9 cellular contexts compared by ENCODE assay signal in genomic region chr7:129553861-129554530, GRCh38. TPM values are rescaled to one million over a fixed set of nuclear protein-coding genes. Genes with fewer than 3 reads are reported as not detected.
DNase-seq lines count a peak whose midpoint lies in the region; ATAC-seq and TF ChIP-seq lines count a peak whose summit lies in the region.
"Had no signal": no experiment of that assay in that cellular context is flagged by ENCODE, and none has a peak within 500 bp of the region (broad histone marks: within the 10 kb centered on the region; RNA-seq: fewer than 3 reads in every experiment).

No MANE protein-coding gene starts in this region.

- no peaks in the 10 kb centered on the region for H4K20me1 ChIP-seq in SK-N-SH (ENCODE audit: insufficient read depth)

- no peaks in the 10 kb centered on the region for H3K9me2 ChIP-seq in SK-N-SH

- peaks cover 0 to 7% of the 10 kb centered on the region in 2 experiments; a peak in 1 of 4 replicates for H3K4me1 ChIP-seq in SK-N-SH (ENCODE audit: control insufficient read depth in 1 of 2, insufficient read depth in 2 of 2, low read depth in 1 of 2, low read length in 1 of 2)
- H3K4me1 ChIP-seq: Peyer's patch had no signal

- CTCF ChIA-PET in SK-N-SH (lab: Yijun Ruan, JAX): interaction anchor here (0.6 to 3.5 kb wide), 5 partner anchors 19 to 335 kb away, joined by 3 to 11 read pairs (median 3); no protein-coding TSS in a partner anchor

- no peaks in the 10 kb centered on the region for H3K36me3 ChIP-seq in SK-N-SH (replicated peaks in 1 of 2; ENCODE audit: control insufficient read depth in 1 of 2, insufficient read depth in 2 of 2, low read length in 1 of 2)
- H3K36me3 ChIP-seq: Peyer's patch had no signal

- peak overlapping the region; percentile 11; the same call in 1 of the 2 replicates for H3K4me2 ChIP-seq in SK-N-SH

- no peak; a peak in 1 of 4 replicates for TF ChIP-seq EP300 in SK-N-SH (IDR thresholded peaks at IDR 0.05; ENCODE audit: borderline replicate concordance in 1 of 2, low read depth in 1 of 2, low read length in 1 of 2)

- no peaks in the 10 kb centered on the region for H3K9me3 ChIP-seq in SK-N-SH
- H3K9me3 ChIP-seq: Peyer's patch had no signal

- no peak for ATAC-seq in HG02973 (IDR thresholded peaks at IDR 0.05; ENCODE audit: unreplicated experiment)
- ATAC-seq in GM18909 (IDR thresholded peaks at IDR 0.05; ENCODE audit: poor library complexity, unreplicated experiment): no peak

- no peak for TF ChIP-seq CTCF in SK-N-SH (IDR thresholded peaks at IDR 0.05)

- WGBS in SK-N-SH (ENCODE audit: low lambda C conversion rate): 52% methylated on average over 17 of the region's 17 CpGs

- no peak for TF ChIP-seq RAD21 in SK-N-SH (IDR thresholded peaks at IDR 0.05; ENCODE audit: low read length)

- H3F3A ChIP-seq in SK-N-SH (replicated peaks; ENCODE audit: insufficient read depth): no peaks in the 10 kb centered on the region

- H3K4me3 ChIP-seq in SK-N-SH (ENCODE audit: low read depth in 2 of 2, low read length in 1 of 2): peak overlapping the region in 1 of 2 experiments; percentile 7; a peak in 1 of 4 replicates
- H3K4me3 ChIP-seq: Peyer's patch had no signal

- no peaks in the 10 kb centered on the region for H3K27me3 ChIP-seq in SK-N-SH (ENCODE audit: insufficient read depth)
- H3K27me3 ChIP-seq: Peyer's patch had no signal

- DNase-seq in activated gamma-delta T cell treated with Interleukin-2 at 50 U/mL for 16 hours (peak; percentile 45), activated gamma-delta T cell (lab: John Stamatoyannopoulos, UW) (no peak), SK-N-SH (no peak), astrocyte of the hippocampus (ENCODE audit: low read depth, low spot score) (peak; percentile 46), mesenteric fat pad (ENCODE audit: low spot score) (no peak)
- peak; percentile 26 to 40 for DNase-seq in stimulated activated CD4-positive, alpha-beta T cell treated with anti-CD3 and anti-CD28 coated beads, Interleukin-4, amount 100 ng/mL, for 48 hours (ENCODE audit: low read depth in 2 of 2)

- no peak overlapping the region for H2AFZ ChIP-seq in SK-N-SH (ENCODE audit: low read depth)

- no peak overlapping the region for H3K27ac ChIP-seq in SK-N-SH (ENCODE audit: low read depth in 2 of 2, low read length in 1 of 2)
- H3K27ac ChIP-seq: Peyer's patch had no signal

- no peaks in the 10 kb centered on the region for H3K79me2 ChIP-seq in SK-N-SH (ENCODE audit: insufficient read depth)

- POLR2A ChIA-PET in SK-N-SH (lab: Yijun Ruan, JAX): no interaction called here

- no peak overlapping the region for H3K9ac ChIP-seq in SK-N-SH

TF ChIP-seq in SK-N-SH, 30 proteins besides CTCF, POLR2A, EP300 and RAD21:
- TF ChIP-seq NFIC (IDR thresholded peaks at IDR 0.05; ENCODE audit: borderline replicate concordance): peak; percentile 54; the same call in 1 of the 2 replicates
- peak; percentile 37; the same call in 1 of the 2 replicates for TF ChIP-seq USF1 (IDR thresholded peaks at IDR 0.05; ENCODE audit: borderline replicate concordance, low read depth)
- TF ChIP-seq MAX (IDR thresholded peaks at IDR 0.05; ENCODE audit: low read depth): no peak
TF ChIP-seq in SK-N-SH: peak in this region for 2.

RNA-seq across cellular contexts. Expression of gene SMKR1, which starts 51.7 kb away (rescaled TPM):
- polyA plus RNA-seq in SK-N-SH (2012; rRNA removed): 5.8 and 8.1 TPM in 2 replicates
- polyA plus RNA-seq in SK-N-SH (2012; cell fraction: cytosol; rRNA removed): 10.6 and 12.8 TPM in 2 replicates
- polyA plus RNA-seq in SK-N-SH (2012; cell fraction: nucleus; rRNA removed): 3.7 and 3.9 TPM in 2 replicates
- total RNA-seq in mesenteric fat pad: not detected

RNA-seq across cellular contexts. Expression of gene NRF1, which starts 57.5 kb away (rescaled TPM):
- polyA plus RNA-seq in SK-N-SH (2012; rRNA removed): 10.9 and 16.9 TPM in 2 replicates
- 6.8 and 10.2 TPM in 2 replicates for polyA plus RNA-seq in SK-N-SH (2012; cell fraction: cytosol; rRNA removed)
- 34.0 and 53.6 TPM in 2 replicates for polyA plus RNA-seq in SK-N-SH (2012; cell fraction: nucleus; rRNA removed)
- total RNA-seq in mesenteric fat pad: 16.2 TPM

Comparison
In these comparisons a context has a peak if more than half of its experiments do, and no peak if none do; other contexts are left out.
1. DNase-seq: peak in activated gamma-delta T cell treated with Interleukin-2 at 50 U/mL for 16 hours (single experiment), astrocyte of the hippocampus (single experiment) and stimulated activated CD4-positive, alpha-beta T cell treated with anti-CD3 and anti-CD28 coated beads, Interleukin-4, amount 100 ng/mL, for 48 hours (2 of 2); none in activated gamma-delta T cell (single experiment), SK-N-SH (single experiment) and mesenteric fat pad (single experiment).